In genomic region chr4:3207531-3208037, GRCh38 we compare ENCODE assay signal across 19 cellular contexts. TPM values are rescaled to one million over a fixed set of nuclear protein-coding genes. Genes with fewer than 3 reads are reported as not detected.
A peak's percentile ranks its signal among the peaks of the same experiment; 100 is the strongest.
DNase-seq lines count a peak whose midpoint lies in the region; ATAC-seq and TF ChIP-seq lines count a peak whose summit lies in the region.
"Had no signal": no experiment of that assay in that cellular context is flagged by ENCODE, and none has a peak within 500 bp of the region (broad histone marks: within the 10 kb centered on the region; RNA-seq: fewer than 3 reads in every experiment).

No MANE protein-coding gene starts in this region.

- H3K36me3 ChIP-seq in uterus = no peaks in the 10 kb centered on the region

- TF ChIP-seq CTCF in fibroblast of villous mesenchyme (IDR thresholded peaks at IDR 0.05; ENCODE audit: insufficient read depth, low read depth, low read length) = no peak
- TF ChIP-seq CTCF in progenitor cell of endocrine pancreas (IDR thresholded peaks at IDR 0.05; ENCODE audit: unreplicated experiment) = peak; percentile 13
- no peak for TF ChIP-seq CTCF in uterus (IDR thresholded peaks at IDR 0.05)

- H3K9me3 Mint-ChIP-seq in progenitor cell of endocrine pancreas (ENCODE audit: low read depth) = no peaks in the 10 kb centered on the region
- H3K9me3 Mint-ChIP-seq: effector memory CD8-positive, alpha-beta T cell; GM23338; nephron progenitor cell; stimulated activated naive CD8-positive, alpha-beta T cell treated with anti-CD3 and anti-CD28 coated beads, Interleukin-15, Interleukin-2, amounts not matched to agents 100 ng/mL and 50 ng/mL, for 24 hours had no signal

- no peaks in the 10 kb centered on the region for H3K27me3 ChIP-seq in uterus
- H3K27me3 ChIP-seq: breast epithelium, heart left ventricle had no signal

- no peaks in the 10 kb centered on the region for H3K9me3 ChIP-seq in uterus
- H3K9me3 ChIP-seq: breast epithelium, heart left ventricle had no signal

- H3K27me3 Mint-ChIP-seq in progenitor cell of endocrine pancreas = no peaks in the 10 kb centered on the region
- H3K27me3 Mint-ChIP-seq: effector memory CD8-positive, alpha-beta T cell; stimulated activated naive CD8-positive, alpha-beta T cell treated with anti-CD3 and anti-CD28 coated beads, Interleukin-15, Interleukin-2, amounts not matched to agents 100 ng/mL and 50 ng/mL, for 24 hours had no signal

- DNase-seq in GF-D8 (lab: John Stamatoyannopoulos, UW) (peak; percentile 4), NOMO-1 treated with dmso at 0.1 percent for 144 hours (lab: John Stamatoyannopoulos, UW; ENCODE audit: unreplicated experiment) (peak; percentile 32), fibroblast of villous mesenchyme (ENCODE audit: low read depth) (peak; percentile 78), progenitor cell of endocrine pancreas (ENCODE audit: low spot score, unreplicated experiment) (no peak), SW 1271 (lab: John Stamatoyannopoulos, UW) (no peak), uterus (no peak)
- DNase-seq: effector memory CD8-positive, alpha-beta T cell; heart left ventricle; KG1; left ventricle myocardium superior; NCI-H187 treated with DMSO at 0.1 percent for 48 hours; NCI-H774; nephron progenitor cell; SHP77 treated with DMSO at 0.1 percent for 48 hours had no signal

- H3K4me3 ChIP-seq in fibroblast of villous mesenchyme (ENCODE audit: low read depth, low read length) (no peak overlapping the region), uterus (no peak overlapping the region)
- H3K4me3 ChIP-seq: breast epithelium, GM23338, heart left ventricle had no signal

- no peak overlapping the region for H3K27ac ChIP-seq in uterus
- H3K27ac ChIP-seq: breast epithelium, heart left ventricle had no signal

- ATAC-seq in GM19395 (IDR thresholded peaks at IDR 0.05; ENCODE audit: unreplicated experiment) (no peak), HG03045 (IDR thresholded peaks at IDR 0.05; ENCODE audit: unreplicated experiment) (no peak)
- ATAC-seq: effector memory CD8-positive, alpha-beta T cell; GM23338; left ventricle myocardium superior had no signal

- H3K4me1 Mint-ChIP-seq in progenitor cell of endocrine pancreas (ENCODE audit: low read depth) = peaks cover 11% of the 10 kb centered on the region
- H3K4me1 Mint-ChIP-seq: GM23338 had no signal

- peaks cover 24% of the 10 kb centered on the region for H3K36me3 Mint-ChIP-seq in progenitor cell of endocrine pancreas (ENCODE audit: insufficient read depth)

- H3K4me1 ChIP-seq in uterus = no peaks in the 10 kb centered on the region
- H3K4me1 ChIP-seq: breast epithelium had no signal

- no peak overlapping the region for H3K4me3 Mint-ChIP-seq in progenitor cell of endocrine pancreas (ENCODE audit: low read depth)
- H3K4me3 Mint-ChIP-seq: effector memory CD8-positive, alpha-beta T cell; GM23338; nephron progenitor cell; stimulated activated naive CD8-positive, alpha-beta T cell treated with anti-CD3 and anti-CD28 coated beads, Interleukin-15, Interleukin-2, amounts not matched to agents 100 ng/mL and 50 ng/mL, for 24 hours had no signal

- intact Hi-C loops in uterus (cut with DNase I; ENCODE audit: low total_unique reads) = no loop called here

- H3K27ac Mint-ChIP-seq in progenitor cell of endocrine pancreas = no peak overlapping the region
- H3K27ac Mint-ChIP-seq: effector memory CD8-positive, alpha-beta T cell; GM23338; nephron progenitor cell; stimulated activated naive CD8-positive, alpha-beta T cell treated with anti-CD3 and anti-CD28 coated beads, Interleukin-15, Interleukin-2, amounts not matched to agents 100 ng/mL and 50 ng/mL, for 24 hours had no signal

- TF ChIP-seq POLR2A in uterus (IDR thresholded peaks at IDR 0.05) = no peak

RNA-seq across cellular contexts. Expression of gene MSANTD1, which starts 41.4 kb away (rescaled TPM):
- 0.64 and 0.86 TPM in 2 replicates for total RNA-seq in fibroblast of villous mesenchyme
- total RNA-seq in progenitor cell of endocrine pancreas = 2.1 and 2.4 TPM in 2 replicates
- 1 to 10 TPM in 3 of 4 donors, not detected in 1; 1.3 to 3.3 (median 2.1) TPM for total RNA-seq in uterus

Comparison
In these comparisons a context has a peak if more than half of its experiments do, and no peak if none do; other contexts are left out.
1. DNase-seq: peak in GF-D8 (single experiment), NOMO-1 treated with dmso at 0.1 percent for 144 hours (single experiment) and fibroblast of villous mesenchyme (single experiment); none in progenitor cell of endocrine pancreas (single experiment), SW 1271 (0 of 2) and uterus (0 of 2).